Comparison of ENCODE assay signal across 24 cellular contexts in genomic region chr3:123499316-123499715, GRCh38. TPM values are rescaled to one million over a fixed set of nuclear protein-coding genes. Genes with fewer than 3 reads are reported as not detected.
DNase-seq lines count a peak whose midpoint lies in the region; ATAC-seq and TF ChIP-seq lines count a peak whose summit lies in the region.
"Had no signal": no experiment of that assay in that cellular context is flagged by ENCODE, and none has a peak within 500 bp of the region (broad histone marks: within the 10 kb centered on the region; RNA-seq: fewer than 3 reads in every experiment).

No MANE protein-coding gene starts in this region.

- peak; percentile 89 for ATAC-seq in IMR-90 (ENCODE audit: low read depth)
- no peak for ATAC-seq in left ventricle myocardium superior
- no peak for ATAC-seq in HG02642 (IDR thresholded peaks at IDR 0.05; ENCODE audit: poor library complexity, unreplicated experiment)
- ATAC-seq in HG03354 (IDR thresholded peaks at IDR 0.05; ENCODE audit: poor library complexity, severe bottlenecking, unreplicated experiment) = no peak
- ATAC-seq: heart left ventricle, WTC11 had no signal

- no peak overlapping the region for H3K27ac ChIP-seq in IMR-90 (ENCODE audit: insufficient read depth, low read length)
- H3K27ac ChIP-seq: adrenal gland, heart left ventricle, right atrium auricular region had no signal

- BruUV-seq in IMR-90 (replicated peaks; lab: Mats Ljungman, UMichigan) = no TSS peak

- DNase-seq in AG08396 (ENCODE audit: low spot score) (peak; percentile 70), IMR-90 (peak; percentile 86), chondrocyte (ENCODE audit: low spot score) (no peak), iris pigment epithelial cell (ENCODE audit: low read depth) (peak; percentile 45), left ventricle myocardium superior (no peak), GDM1 (lab: John Stamatoyannopoulos, UW) (no peak)
- DNase-seq: activated CD4-positive, alpha-beta T cell treated with anti-CD3 and anti-CD28 coated beads, Interleukin-2, amount 50 U/mL, for 4 hours; activated effector memory CD4-positive, alpha-beta T cell treated with anti-CD3 and anti-CD28 coated beads, Interleukin-2, amount 50 U/mL, for 16 hours; adrenal gland; CD8-positive, alpha-beta memory T cell; effector CD8-positive, alpha-beta T cell; heart left ventricle; mammary epithelial cell; NCI-H1436; NCI-H526 treated with DMSO at 0.1 percent for 48 hours; nucleus accumbens; RPMI8226; SK-N-SH; stimulated activated CD8-positive, alpha-beta memory T cell treated with anti-CD3 and anti-CD28 coated beads, Interleukin-4, amount 100 ng/mL, for 48 hours had no signal

- peaks cover 18% of the 10 kb centered on the region for H3K4me1 Mint-ChIP-seq in chondrocyte (ENCODE audit: low read depth)
- H3K4me1 Mint-ChIP-seq: central memory CD8-positive, alpha-beta T cell had no signal

- no peak overlapping the region for H2AFZ ChIP-seq in IMR-90 (replicated peaks; ENCODE audit: low read length, poor library complexity)

- dilution Hi-C loops in IMR-90 (cut with HindIII; ENCODE audit: low sequenced_read_pairs, unreplicated experiment) = no loop called here

- no peak overlapping the region for H3K56ac ChIP-seq in IMR-90 (ENCODE audit: extremely low read depth, insufficient read depth, low read length)

- H3K27ac Mint-ChIP-seq in chondrocyte (ENCODE audit: unreplicated experiment) = peak overlapping the region; percentile 83
- H3K27ac Mint-ChIP-seq: CD8-positive, alpha-beta memory T cell; WTC11 had no signal

- H4K91ac ChIP-seq in IMR-90 (ENCODE audit: insufficient read depth, low read depth, low read length) = no peak overlapping the region

- TF ChIP-seq POLR2A in IMR-90 (IDR thresholded peaks at IDR 0.05; ENCODE audit: low read depth, low read length) = no peak

- peaks cover 4% of the 10 kb centered on the region for H3K4me1 ChIP-seq in IMR-90 (ENCODE audit: control insufficient read depth, insufficient read depth, low read length)
- H3K4me1 ChIP-seq: adrenal gland, right atrium auricular region had no signal

- no peaks in the 10 kb centered on the region for H4K20me1 ChIP-seq in IMR-90 (ENCODE audit: insufficient read depth, low read length)

- H2AK5ac ChIP-seq in IMR-90 (ENCODE audit: low read depth, low read length) = no peak overlapping the region

- TF ChIP-seq CTCF in IMR-90 (conservative IDR thresholded peaks at IDR 0.05; ENCODE audit: low read depth, low read length) = no peak
- TF ChIP-seq CTCF in chondrocyte (IDR thresholded peaks at IDR 0.05) = no peak

- H3K79me1 ChIP-seq in IMR-90 (ENCODE audit: low read depth in 1 of 2, low read length in 2 of 2) = peaks cover 0 to 6% of the 10 kb centered on the region in 2 experiments; a peak in 2 of 4 replicates

- no peaks in the 10 kb centered on the region for H3K27me3 Mint-ChIP-seq in chondrocyte (ENCODE audit: low read depth)
- H3K27me3 Mint-ChIP-seq: CD8-positive, alpha-beta memory T cell; central memory CD8-positive, alpha-beta T cell had no signal

- H2BK5ac ChIP-seq in IMR-90 (ENCODE audit: low read depth, low read length, poor library complexity, severe bottlenecking) = no peak overlapping the region

- CTCF ChIA-PET in IMR-90 (lab: Yijun Ruan, JAX) = interaction anchor here (1.4 kb wide), 1 partner anchor 10 kb away, joined by 9 read pairs; no protein-coding TSS in a partner anchor

- H3K14ac ChIP-seq in IMR-90 (replicated peaks; ENCODE audit: low read depth, low read length) = no peak overlapping the region

- peaks cover 22% of the 10 kb centered on the region for H3K36me3 Mint-ChIP-seq in chondrocyte (ENCODE audit: low read depth)

- intact Hi-C loops in IMR-90 (cut with micrococcal nuclease) = no loop called here
- intact Hi-C loops in left ventricle myocardium superior (cut with micrococcal nuclease) = no loop called here

- H3K27me3 ChIP-seq in IMR-90 (ENCODE audit: control insufficient read depth, insufficient read depth, low read length) = no peaks in the 10 kb centered on the region
- H3K27me3 ChIP-seq: adrenal gland, heart left ventricle, right atrium auricular region had no signal

- no peak overlapping the region for H4K5ac ChIP-seq in IMR-90 (ENCODE audit: low read depth, low read length)

- H3K4me3 Mint-ChIP-seq in chondrocyte (ENCODE audit: unreplicated experiment) = no peak overlapping the region
- H3K4me3 Mint-ChIP-seq: CD8-positive, alpha-beta memory T cell; central memory CD8-positive, alpha-beta T cell; WTC11 had no signal

- no peaks in the 10 kb centered on the region for H3K9me3 ChIP-seq in IMR-90 (ENCODE audit: control insufficient read depth, insufficient read depth, low read length)
- H3K9me3 ChIP-seq: adrenal gland, heart left ventricle, right atrium auricular region, SK-N-SH had no signal

- no peak overlapping the region; a peak in 1 of 4 replicates for H4K8ac ChIP-seq in IMR-90 (ENCODE audit: low read depth in 2 of 2, low read length in 2 of 2)

- WGBS in IMR-90 (ENCODE audit: extremely low coverage in 2 of 2, insufficient read length in 1 of 2), 2 experiments = no CpG with 5 or more reads among the region's 3 CpGs

- H3K4me3 ChIP-seq in IMR-90 (ENCODE audit: insufficient read depth, low read depth, low read length) = no peak overlapping the region
- H3K4me3 ChIP-seq: adrenal gland, heart left ventricle, right atrium auricular region had no signal

- no peak overlapping the region for H2BK120ac ChIP-seq in IMR-90 (ENCODE audit: low read depth, low read length)

- no peak overlapping the region for H3K4ac ChIP-seq in IMR-90 (ENCODE audit: low read depth, low read length)

- no peak overlapping the region for H3K4me2 ChIP-seq in IMR-90 (ENCODE audit: low read depth, low read length)
- H3K4me2 ChIP-seq: SK-N-SH had no signal

- in situ Hi-C loops in IMR-90 (cut with MboI; ENCODE audit: low sequenced_read_pairs) = no loop called here

- H2AK9ac ChIP-seq in IMR-90 (replicated peaks; ENCODE audit: low read depth, low read length, poor library complexity) = no peak overlapping the region

- POLR2A ChIA-PET in IMR-90 (lab: Charles Lee; ENCODE audit: unreplicated experiment) = no interaction called here

- no peak; the same call in 1 of the 2 replicates for TF ChIP-seq RAD21 in IMR-90 (IDR thresholded peaks at IDR 0.05; ENCODE audit: low read length)

- H3K18ac ChIP-seq in IMR-90 (ENCODE audit: low read depth, low read length) = no peak overlapping the region

- H3K36me3 ChIP-seq in IMR-90 (ENCODE audit: control insufficient read depth, insufficient read depth, low read length) = peaks cover 2% of the 10 kb centered on the region; the same call in 1 of the 2 replicates

- no peak overlapping the region for H3K23ac ChIP-seq in IMR-90 (ENCODE audit: low read depth, low read length)

- no peak overlapping the region for H3K9ac ChIP-seq in IMR-90 (ENCODE audit: low read depth, low read length)
- H3K9ac ChIP-seq: SK-N-SH had no signal

- no peak overlapping the region for H2BK20ac ChIP-seq in IMR-90 (ENCODE audit: low read depth, low read length)

- H3K9me3 Mint-ChIP-seq in chondrocyte (ENCODE audit: low read depth) = no peaks in the 10 kb centered on the region
- H3K9me3 Mint-ChIP-seq: CD8-positive, alpha-beta memory T cell; central memory CD8-positive, alpha-beta T cell; WTC11 had no signal

- H2BK15ac ChIP-seq in IMR-90 (ENCODE audit: low read depth, low read length) = no peak overlapping the region

- H3K9me1 ChIP-seq in IMR-90 (ENCODE audit: insufficient read depth, low read length) = peaks cover 7% of the 10 kb centered on the region

TF ChIP-seq in IMR-90, 13 proteins besides CTCF, POLR2A, EP300 and RAD21:
- no peak for TF ChIP-seq MXI1 (IDR thresholded peaks at IDR 0.05; ENCODE audit: borderline replicate concordance, low read depth, low read length)
- TF ChIP-seq FOS (IDR thresholded peaks at IDR 0.05; ENCODE audit: low read depth, low read length) = no peak
- no peak for TF ChIP-seq SMC3 (IDR thresholded peaks at IDR 0.05; ENCODE audit: low read depth, low read length)
- TF ChIP-seq BHLHE40 (IDR thresholded peaks at IDR 0.05; ENCODE audit: low read depth, low read length) = no peak
- TF ChIP-seq CHD1 (IDR thresholded peaks at IDR 0.05; ENCODE audit: low read depth, low read length) = no peak
- peak; percentile 35; the same call in 1 of the 2 replicates for TF ChIP-seq CEBPB (IDR thresholded peaks at IDR 0.05; ENCODE audit: low read depth, low read length)
- TF ChIP-seq MAFK (IDR thresholded peaks at IDR 0.05; ENCODE audit: low read depth, low read length) = 0 out of 2 replicates have a peak, but pooled peaks have one; percentile 7
- no peak for TF ChIP-seq NFE2L2 (IDR thresholded peaks at IDR 0.05; ENCODE audit: low read depth, low read length)
- TF ChIP-seq, protein P1, sequence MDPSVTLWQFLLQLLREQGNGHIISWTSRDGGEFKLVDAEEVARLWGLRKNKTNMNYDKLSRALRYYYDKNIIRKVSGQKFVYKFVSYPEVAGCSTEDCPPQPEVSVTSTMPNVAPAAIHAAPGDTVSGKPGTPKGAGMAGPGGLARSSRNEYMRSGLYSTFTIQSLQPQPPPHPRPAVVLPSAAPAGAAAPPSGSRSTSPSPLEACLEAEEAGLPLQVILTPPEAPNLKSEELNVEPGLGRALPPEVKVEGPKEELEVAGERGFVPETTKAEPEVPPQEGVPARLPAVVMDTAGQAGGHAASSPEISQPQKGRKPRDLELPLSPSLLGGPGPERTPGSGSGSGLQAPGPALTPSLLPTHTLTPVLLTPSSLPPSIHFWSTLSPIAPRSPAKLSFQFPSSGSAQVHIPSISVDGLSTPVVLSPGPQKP (IDR thresholded peaks at IDR 0.05; ENCODE audit: borderline replicate concordance, low read depth, low read length) = no peak

RNA-seq across cellular contexts. Expression of gene ADCY5, which starts 50.4 kb away (rescaled TPM):
- total RNA-seq in IMR-90 (2012; rRNA removed) = 0.18 and 0.56 TPM in 2 replicates
- polyA plus RNA-seq in IMR-90 (2012; rRNA removed) = 0.14 and 0.53 TPM in 2 replicates
- polyA plus RNA-seq in IMR-90 (2012; cell fraction: cytosol; rRNA removed) = 0.04 and 0.30 TPM in 2 replicates
- 0.28 and 0.30 TPM in 2 replicates for polyA plus RNA-seq in IMR-90 (2012; cell fraction: nucleus; rRNA removed; ENCODE audit: low replicate concordance)
- 8.0 to 28.6 TPM (median 10.5 TPM) in 3 replicates for total RNA-seq in chondrocyte
- total RNA-seq in left ventricle myocardium superior = 273 TPM

Comparison
In these comparisons a context has a peak if more than half of its experiments do, and no peak if none do; other contexts are left out.
1. DNase-seq: peak in AG08396 (single experiment), IMR-90 (single experiment) and iris pigment epithelial cell (single experiment); none in chondrocyte (single experiment), left ventricle myocardium superior (single experiment) and GDM1 (single experiment).